Comparison of ENCODE assay signal across 1 cellular context in the genomic region with DNA sequence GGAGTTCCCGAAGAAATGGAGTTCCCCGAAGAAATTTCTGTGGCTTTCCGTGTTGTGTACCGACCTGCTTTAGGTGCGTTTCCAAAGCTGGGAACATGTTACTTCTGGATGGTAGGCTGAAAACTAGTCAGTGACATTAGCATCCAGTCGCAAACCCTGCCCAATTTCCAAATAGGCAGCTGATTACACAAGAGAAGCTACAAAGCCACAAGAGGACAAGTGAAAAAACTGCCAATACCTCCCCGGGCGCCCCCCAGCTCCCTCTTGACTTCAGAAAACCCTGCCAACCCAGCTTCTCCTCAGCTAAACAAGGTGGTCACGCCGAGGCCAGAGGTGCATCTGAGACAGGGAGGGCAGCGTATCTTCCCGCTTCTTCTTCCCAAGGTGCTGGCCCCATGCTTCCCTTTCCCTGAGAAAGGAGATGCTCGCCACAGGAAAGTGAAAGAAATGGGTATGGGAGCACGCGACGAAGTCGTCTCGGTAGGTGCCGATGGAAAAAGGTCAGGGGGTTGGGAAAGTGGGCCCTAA.
TF ChIP-seq lines count a peak whose summit lies in the region.

No MANE protein-coding gene starts in this region.

TF ChIP-seq in HEK293, 187 proteins besides CTCF, POLR2A, EP300 and RAD21 (continued from another document):
- TF ChIP-seq ZNF658 (tag by site-specific recombination; IDR thresholded peaks at IDR 0.05) (no peak), ZNF777 (tag by site-specific recombination; IDR thresholded peaks at IDR 0.05; ENCODE audit: borderline replicate concordance) (no peak), SP7 (tag by site-specific recombination; IDR thresholded peaks at IDR 0.05) (no peak)
- TF ChIP-seq, protein P1, sequence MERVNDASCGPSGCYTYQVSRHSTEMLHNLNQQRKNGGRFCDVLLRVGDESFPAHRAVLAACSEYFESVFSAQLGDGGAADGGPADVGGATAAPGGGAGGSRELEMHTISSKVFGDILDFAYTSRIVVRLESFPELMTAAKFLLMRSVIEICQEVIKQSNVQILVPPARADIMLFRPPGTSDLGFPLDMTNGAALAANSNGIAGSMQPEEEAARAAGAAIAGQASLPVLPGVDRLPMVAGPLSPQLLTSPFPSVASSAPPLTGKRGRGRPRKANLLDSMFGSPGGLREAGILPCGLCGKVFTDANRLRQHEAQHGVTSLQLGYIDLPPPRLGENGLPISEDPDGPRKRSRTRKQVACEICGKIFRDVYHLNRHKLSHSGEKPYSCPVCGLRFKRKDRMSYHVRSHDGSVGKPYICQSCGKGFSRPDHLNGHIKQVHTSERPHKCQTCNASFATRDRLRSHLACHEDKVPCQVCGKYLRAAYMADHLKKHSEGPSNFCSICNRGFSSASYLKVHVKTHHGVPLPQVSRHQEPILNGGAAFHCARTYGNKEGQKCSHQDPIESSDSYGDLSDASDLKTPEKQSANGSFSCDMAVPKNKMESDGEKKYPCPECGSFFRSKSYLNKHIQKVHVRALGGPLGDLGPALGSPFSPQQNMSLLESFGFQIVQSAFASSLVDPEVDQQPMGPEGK (tag by site-specific recombination; IDR thresholded peaks at IDR 0.05), result no peak
TF ChIP-seq in HEK293: peak in this region for 0.
